ENCODE assay signal across 9 cellular contexts in genomic region chr5:181053760-181054122, GRCh38. TPM values are rescaled to one million over a fixed set of nuclear protein-coding genes. Genes with fewer than 3 reads are reported as not detected.
DNase-seq lines count a peak whose midpoint lies in the region; ATAC-seq and TF ChIP-seq lines count a peak whose summit lies in the region.
"Had no signal": no experiment of that assay in that cellular context is flagged by ENCODE, and none has a peak within 500 bp of the region (broad histone marks: within the 10 kb centered on the region; RNA-seq: fewer than 3 reads in every experiment).

No MANE protein-coding gene starts in this region.

- peaks cover 70% of the 10 kb centered on the region for H3K4me1 ChIP-seq in OCI-LY7 (ENCODE audit: insufficient read depth, low read length, poor library complexity, severe bottlenecking)
- peaks cover 0 to 9% of the 10 kb centered on the region in 2 donors for H3K4me1 ChIP-seq in esophagus (ENCODE audit: control insufficient read depth in 2 of 2, insufficient read depth in 2 of 2, low read length in 1 of 2)
- peaks cover 3% of the 10 kb centered on the region for H3K4me1 ChIP-seq in ovary (ENCODE audit: insufficient read depth)

- no peak for TF ChIP-seq EP300 in ovary (IDR thresholded peaks at IDR 0.05)

- BruUV-seq in OCI-LY7 (replicated peaks; lab: Mats Ljungman, UMichigan), result no TSS peak

- H2AFZ ChIP-seq in OCI-LY7 (ENCODE audit: low read length), result no peak overlapping the region; the same call in 1 of the 2 replicates

- DNase-seq in Daoy (ENCODE audit: low read depth), result peak; percentile 59
- DNase-seq in OCI-LY7 (ENCODE audit: low spot score), result peak; percentile 73
- no peak for DNase-seq in ovary
- no peak for DNase-seq in stimulated activated naive CD4-positive, alpha-beta T cell (lab: John Stamatoyannopoulos, UW)
- no peak for DNase-seq in mucosa of gallbladder (ENCODE audit: low spot score)
- DNase-seq in GDM1 (lab: John Stamatoyannopoulos, UW), result no peak

- intact Hi-C loops in OCI-LY7 (cut with micrococcal nuclease; ENCODE audit: unreplicated experiment), result loop anchor here (2.0 to 5.0 kb wide), 6 partner anchors 61 to 249 kb away; partner anchors contain the start of gene ZFP62
- intact Hi-C loops in ovary (cut with DNase I), result no loop called here

- H3K4me3 ChIP-seq in OCI-LY7 (ENCODE audit: low read depth, low read length, poor library complexity, severe bottlenecking) (peak overlapping the region; percentile 84), esophagus (ENCODE audit: low read depth in 1 of 2, low read length in 2 of 2) (peak overlapping the region; percentile 60 to 61), ovary (peak overlapping the region; percentile 21)
- H3K4me3 ChIP-seq: SJSA1 had no signal

- TF ChIP-seq POLR2A in ovary (IDR thresholded peaks at IDR 0.05), result no peak

- H3K79me2 ChIP-seq in OCI-LY7 (ENCODE audit: insufficient read depth, low read depth, low read length), result peaks cover 57% of the 10 kb centered on the region

- no peaks in the 10 kb centered on the region for H3K9me2 ChIP-seq in OCI-LY7 (ENCODE audit: insufficient read depth, low read length)

- CTCF ChIA-PET in OCI-LY7 (lab: Charles Lee; ENCODE audit: unreplicated experiment), result no interaction called here

- peaks cover 48% of the 10 kb centered on the region for H3K36me3 ChIP-seq in OCI-LY7 (ENCODE audit: insufficient read depth, low read length)
- H3K36me3 ChIP-seq in esophagus (ENCODE audit: control insufficient read depth in 2 of 2, insufficient read depth in 2 of 2, low read length in 1 of 2), result no peaks in the 10 kb centered on the region
- H3K36me3 ChIP-seq in ovary, result no peaks in the 10 kb centered on the region
- H3K36me3 ChIP-seq: SJSA1 had no signal

- 4 to 5% methylated on average over 23 of the region's 23 CpGs for WGBS in esophagus, 2 donors
- WGBS in ovary, 3 donors, result 6 to 13% (median 7%) methylated on average over 17 to 23 of the region's 23 CpGs

- peak overlapping the region; percentile 90 for H3K4me2 ChIP-seq in OCI-LY7 (ENCODE audit: low read length)

- TF ChIP-seq CTCF in OCI-LY7 (conservative IDR thresholded peaks at IDR 0.05; ENCODE audit: low read length), result 0 out of 2 replicates have a peak, but pooled peaks have one; percentile 15
- no peak for TF ChIP-seq CTCF in ovary (IDR thresholded peaks at IDR 0.05)

- H3K27ac ChIP-seq in OCI-LY7 (ENCODE audit: low read depth, low read length, poor library complexity, severe bottlenecking) (peak overlapping the region; percentile 99), esophagus (ENCODE audit: low read depth in 2 of 2, low read length in 1 of 2) (no peak overlapping the region), ovary (no peak overlapping the region)
- H3K27ac ChIP-seq: SJSA1 had no signal

- H4K20me1 ChIP-seq in OCI-LY7 (ENCODE audit: insufficient read depth, low read length), result peaks cover 18% of the 10 kb centered on the region

- POLR2A ChIA-PET in OCI-LY7 (lab: Charles Lee), result interaction anchor here (1.2 to 1.6 kb wide), 2 partner anchors 13 to 232 kb away, joined by 3 to 7 read pairs; no protein-coding TSS in a partner anchor

- no peak for ATAC-seq in GM21576 (IDR thresholded peaks at IDR 0.05; ENCODE audit: unreplicated experiment)

- peaks cover 3 to 7% of the 10 kb centered on the region in 2 donors for H3K27me3 ChIP-seq in esophagus (ENCODE audit: control insufficient read depth in 1 of 2, insufficient read depth in 2 of 2, low read length in 2 of 2)
- H3K27me3 ChIP-seq in ovary, result no peaks in the 10 kb centered on the region

- H3K9me3 ChIP-seq in OCI-LY7 (ENCODE audit: low read length) (no peaks in the 10 kb centered on the region), esophagus (ENCODE audit: control insufficient read depth in 2 of 2, insufficient read depth in 1 of 2, low read depth in 1 of 2, low read length in 1 of 2) (peaks cover 0 to 2% of the 10 kb centered on the region in 2 donors), ovary (no peaks in the 10 kb centered on the region)

RNA-seq across cellular contexts. Expression of gene BTNL9, which starts 13.7 kb away (rescaled TPM):
- 1.6 and 2.5 TPM in 2 replicates for total RNA-seq in Daoy (2014; rRNA removed; shearing (Covaris generic))
- total RNA-seq in OCI-LY7 (2014; rRNA removed; shearing (Covaris generic)), result 162 and 188 TPM in 2 replicates
- total RNA-seq in OCI-LY7 (2022) (219 and 232 TPM in 2 replicates), ovary (10 to 100 TPM in 3 of 7 donors, 1 to 10 TPM in 3, under 1 TPM in 1; 0.76 to 46.4 (median 9.6) TPM), mucosa of gallbladder (11.5 TPM)
- polyA plus RNA-seq in esophagus (10 to 100 TPM in 1 of 2 donors, 1 to 10 TPM in 1; 4.8 to 18.5 TPM), ovary (10 to 100 TPM in 1 of 2 donors, 1 to 10 TPM in 1; 7.0 to 10.5 TPM)
- total RNA-seq: SJSA1 had no signal

Comparison
In these comparisons a context has a peak if more than half of its experiments do, and no peak if none do; other contexts are left out.
1. DNase-seq: peak in Daoy (single experiment) and OCI-LY7 (single experiment); none in ovary (0 of 5), stimulated activated naive CD4-positive, alpha-beta T cell (0 of 6), mucosa of gallbladder (single experiment) and GDM1 (single experiment).
2. H3K4me3 ChIP-seq: peak in every context shown above with its lines; median percentile 84 in OCI-LY7; 60 in esophagus; 21 in ovary.